ENCODE assay signal across 8 cellular contexts in the genomic region with DNA sequence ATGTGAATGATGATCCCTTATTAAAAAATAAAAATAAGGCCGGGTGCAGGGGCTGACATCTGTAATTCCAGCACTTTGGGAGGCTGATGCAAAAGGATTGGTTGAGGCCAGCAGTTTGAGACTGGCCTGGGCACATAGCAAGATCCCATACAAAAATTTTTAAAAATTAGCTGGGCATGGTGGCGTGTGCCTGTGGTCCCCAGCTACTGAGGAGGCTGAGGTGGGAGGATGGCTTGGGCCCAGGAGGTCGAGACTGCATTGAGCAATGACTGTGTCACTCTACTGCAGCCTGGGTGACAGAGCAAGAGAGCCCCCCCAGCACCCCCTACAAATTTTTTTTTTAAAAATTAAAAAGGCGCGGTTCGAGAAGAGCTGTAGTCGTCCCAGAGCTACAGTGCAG. TPM values are rescaled to one million over a fixed set of nuclear protein-coding genes. Genes with fewer than 3 reads are reported as not detected.
DNase-seq lines count a peak whose midpoint lies in the region; ATAC-seq, FAIRE-seq and TF ChIP-seq lines count a peak whose summit lies in the region.

No MANE protein-coding gene starts in this region.

- H3K36me3 ChIP-seq in iPS-15b (ENCODE audit: control insufficient read depth, insufficient read depth, low read length) (peaks cover 8% of the 10 kb centered on the region), small intestine (ENCODE audit: control insufficient read depth in 2 of 2, insufficient read depth in 2 of 2, low read length in 2 of 2) (no peaks in the 10 kb centered on the region)

- H3K9me3 ChIP-seq in iPS-15b (ENCODE audit: control insufficient read depth, insufficient read depth, low read length) (no peaks in the 10 kb centered on the region), small intestine (ENCODE audit: control insufficient read depth, low read depth) (no peaks in the 10 kb centered on the region)

- peaks cover 28% of the 10 kb centered on the region for H3K4me1 Mint-ChIP-seq in activated CD4-positive, alpha-beta memory T cell treated with anti-CD3 and anti-CD28 coated beads, Interleukin-2, amount 10 ng/mL, durations not matched to agents 7 days and 5 days

- peaks cover 4% of the 10 kb centered on the region for H3K36me3 Mint-ChIP-seq in activated CD4-positive, alpha-beta memory T cell treated with anti-CD3 and anti-CD28 coated beads, Interleukin-2, amount 10 ng/mL, durations not matched to agents 7 days and 5 days (ENCODE audit: low read depth)

- no peak for FAIRE-seq in small intestine (lab: Jason Lieb, UNC)

- no peaks in the 10 kb centered on the region for H3K9me3 Mint-ChIP-seq in activated CD4-positive, alpha-beta memory T cell treated with anti-CD3 and anti-CD28 coated beads, Interleukin-2, amount 10 ng/mL, durations not matched to agents 7 days and 5 days

- POLR2A ChIA-PET in activated CD4-positive, alpha-beta memory T cell treated with anti-CD3 and anti-CD28 coated beads, Interleukin-2, amount 10 ng/mL, durations not matched to agents 7 days and 5 days (lab: Charles Lee) = interaction anchor here (1.4 kb wide), 1 partner anchor 29 kb away, joined by 9 read pairs; a partner anchor contains a TSS

- no peak for ATAC-seq in HG03439 (IDR thresholded peaks at IDR 0.05; ENCODE audit: unreplicated experiment)

- CTCF ChIA-PET in activated CD4-positive, alpha-beta memory T cell treated with anti-CD3 and anti-CD28 coated beads, Interleukin-2, amount 10 ng/mL, durations not matched to agents 7 days and 5 days (lab: Charles Lee) = no interaction called here

- H3K27ac ChIP-seq in HL-60 (replicated peaks) (peak overlapping the region; percentile 82), small intestine (ENCODE audit: low read depth in 1 of 2, low read length in 1 of 2) (peak overlapping the region; percentile 95 to 96)

- H3K27me3 Mint-ChIP-seq in activated CD4-positive, alpha-beta memory T cell treated with anti-CD3 and anti-CD28 coated beads, Interleukin-2, amount 10 ng/mL, durations not matched to agents 7 days and 5 days = no peaks in the 10 kb centered on the region

- no peak overlapping the region for H3K27ac Mint-ChIP-seq in activated CD4-positive, alpha-beta memory T cell treated with anti-CD3 and anti-CD28 coated beads, Interleukin-2, amount 10 ng/mL, durations not matched to agents 7 days and 5 days

- no peak for TF ChIP-seq CTCF in HL-60 (IDR thresholded peaks at IDR 0.05; ENCODE audit: insufficient read depth, low read length)

- WGBS in small intestine, 3 donors = 22 to 45% (median 32%) methylated on average over 7 of the region's 7 CpGs

- H3K4me1 ChIP-seq in iPS-15b (ENCODE audit: control insufficient read depth, insufficient read depth, low read length) = peaks cover 6% of the 10 kb centered on the region
- peaks cover 0 to 4% of the 10 kb centered on the region in 2 donors for H3K4me1 ChIP-seq in small intestine (ENCODE audit: control insufficient read depth in 2 of 2, insufficient read depth in 1 of 2, low read depth in 1 of 2, low read length in 1 of 2)

- H3K27me3 ChIP-seq in HL-60 (ENCODE audit: insufficient read depth, poor library complexity, severe bottlenecking) (no peaks in the 10 kb centered on the region), iPS-15b (ENCODE audit: control insufficient read depth, insufficient read depth, low read length) (no peaks in the 10 kb centered on the region), small intestine (ENCODE audit: control insufficient read depth in 2 of 2, insufficient read depth in 2 of 2, low read length in 2 of 2) (no peaks in the 10 kb centered on the region)

- peak overlapping the region; percentile 77 for H3K4me3 Mint-ChIP-seq in activated CD4-positive, alpha-beta memory T cell treated with anti-CD3 and anti-CD28 coated beads, Interleukin-2, amount 10 ng/mL, durations not matched to agents 7 days and 5 days

- DNase-seq in HL-60 (ENCODE audit: low read depth in 1 of 2, low spot score in 1 of 2) (no peak), small intestine (no peak), NCI-H128 (lab: John Stamatoyannopoulos, UW; ENCODE audit: unreplicated experiment) (no peak), SHP77 (lab: John Stamatoyannopoulos, UW) (no peak), DMS79 treated with DMSO at 0.1 percent for 48 hours (lab: John Stamatoyannopoulos, UW) (no peak)
- DNase-seq in activated CD4-positive, alpha-beta memory T cell treated with anti-CD3 and anti-CD28 coated beads, Interleukin-2, amount 10 ng/mL, durations not matched to agents 7 days and 5 days = no peak

- H3K4me3 ChIP-seq in HL-60 (replicated peaks; ENCODE audit: insufficient read depth, low read length) = no peak overlapping the region
- H3K4me3 ChIP-seq in iPS-15b (ENCODE audit: low read depth, low read length) = peak overlapping the region; percentile 75
- peak overlapping the region in 1 of 2 donors; percentile 93 for H3K4me3 ChIP-seq in small intestine (ENCODE audit: low read depth in 1 of 2, low read length in 2 of 2)

- peak overlapping the region; percentile 54 for H3K9ac ChIP-seq in iPS-15b (ENCODE audit: low read depth, low read length)

RNA-seq across cellular contexts. Expression of a gene that starts 1.2 kb away (rescaled TPM):
- total RNA-seq in activated CD4-positive, alpha-beta memory T cell treated with anti-CD3 and anti-CD28 coated beads, Interleukin-2, amount 10 ng/mL, durations not matched to agents 7 days and 5 days = 10 to 100 TPM; 49.4 to 49.9 TPM
- polyA plus RNA-seq in small intestine = 100 to 1,000 TPM; 186 to 384 (median 323) TPM

RNA-seq across cellular contexts. Expression of a gene that starts 28.3 kb away (rescaled TPM):
- total RNA-seq in activated CD4-positive, alpha-beta memory T cell treated with anti-CD3 and anti-CD28 coated beads, Interleukin-2, amount 10 ng/mL, durations not matched to agents 7 days and 5 days = 10 to 100 TPM; 63.9 to 69.4 TPM
- polyA plus RNA-seq in small intestine = 10 to 100 TPM in 2 of 3 donors, 1 to 10 TPM in 1; 9.2 to 20.6 (median 12.5) TPM
